10 cellular contexts compared by ENCODE assay signal in the genomic region with DNA sequence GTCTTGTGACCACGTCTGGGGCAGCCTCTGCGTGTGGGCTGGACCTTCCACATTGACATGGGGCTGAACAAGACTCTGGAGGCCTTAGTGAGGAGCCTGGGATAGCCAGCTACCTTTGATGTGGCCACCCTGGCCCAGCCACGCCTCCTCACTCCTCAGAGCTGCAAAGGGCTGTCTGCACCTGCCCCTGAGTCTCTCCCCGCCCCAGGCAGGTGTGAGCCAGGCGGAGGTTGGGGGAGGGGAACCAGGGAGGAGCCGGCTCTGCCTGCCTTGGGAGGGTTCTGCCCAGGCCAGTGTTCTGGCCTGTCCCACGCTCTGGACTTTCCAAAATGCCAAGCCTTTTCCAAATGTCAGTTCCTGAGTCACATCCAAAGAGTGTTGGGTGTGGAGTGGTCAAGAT.
DNase-seq lines count a peak whose midpoint lies in the region; ATAC-seq and TF ChIP-seq lines count a peak whose summit lies in the region.
"Had no signal": no experiment of that assay in that cellular context is flagged by ENCODE, and none has a peak within 500 bp of the region (broad histone marks: within the 10 kb centered on the region; RNA-seq: fewer than 3 reads in every experiment).

No MANE protein-coding gene starts in this region.

- DNase-seq in HT-29 (ENCODE audit: low spot score) (peak; percentile 94), NCI-H510A treated with DMSO at 0.1 percent for 48 hours (lab: John Stamatoyannopoulos, UW) (peak; percentile 93), epithelial cell of prostate (ENCODE audit: low read depth, low spot score) (peak; percentile 36), prostate gland (ENCODE audit: low spot score) (peak; percentile 73), GOT3 (lab: John Stamatoyannopoulos, UW) (no peak), EL (no peak), cerebellar nuclear complex (lab: John Stamatoyannopoulos, UW) (no peak)
- DNase-seq: immature natural killer cell had no signal

- H3K9me3 ChIP-seq in prostate gland, result no peaks in the 10 kb centered on the region
- H3K9me3 ChIP-seq: ascending aorta had no signal

- H3K27ac ChIP-seq in epithelial cell of prostate, result peak overlapping the region; percentile 74
- peak overlapping the region; percentile 45 to 49 for H3K27ac ChIP-seq in prostate gland
- H3K27ac ChIP-seq: ascending aorta had no signal

- TF ChIP-seq CTCF in prostate gland (IDR thresholded peaks at IDR 0.05), result no peak

- H3K4me1 ChIP-seq in prostate gland (replicated peaks), result peaks cover 2% of the 10 kb centered on the region
- H3K4me1 ChIP-seq: ascending aorta had no signal

- WGBS in prostate gland, result 36% methylated on average over 7 of the region's 7 CpGs

- no peak overlapping the region for H3K4me3 ChIP-seq in prostate gland
- H3K4me3 ChIP-seq: ascending aorta had no signal

- no peak for ATAC-seq in HG03196 (IDR thresholded peaks at IDR 0.05; ENCODE audit: unreplicated experiment)

- H3K27me3 ChIP-seq in prostate gland (replicated peaks; ENCODE audit: insufficient read depth), result no peaks in the 10 kb centered on the region
- H3K27me3 ChIP-seq: ascending aorta had no signal

- no peaks in the 10 kb centered on the region for H3K36me3 ChIP-seq in prostate gland

- intact Hi-C loops in prostate gland (cut with DNase I), result no loop called here

- peak; percentile 14 for TF ChIP-seq POLR2A in prostate gland (IDR thresholded peaks at IDR 0.05)

Comparison
In these comparisons a context has a peak if more than half of its experiments do, and no peak if none do; other contexts are left out.
1. DNase-seq: peak in HT-29 (single experiment), NCI-H510A treated with DMSO at 0.1 percent for 48 hours (single experiment), epithelial cell of prostate (single experiment) and prostate gland (single experiment); none in GOT3 (single experiment), EL (single experiment) and cerebellar nuclear complex (0 of 2).